In the genomic region with DNA sequence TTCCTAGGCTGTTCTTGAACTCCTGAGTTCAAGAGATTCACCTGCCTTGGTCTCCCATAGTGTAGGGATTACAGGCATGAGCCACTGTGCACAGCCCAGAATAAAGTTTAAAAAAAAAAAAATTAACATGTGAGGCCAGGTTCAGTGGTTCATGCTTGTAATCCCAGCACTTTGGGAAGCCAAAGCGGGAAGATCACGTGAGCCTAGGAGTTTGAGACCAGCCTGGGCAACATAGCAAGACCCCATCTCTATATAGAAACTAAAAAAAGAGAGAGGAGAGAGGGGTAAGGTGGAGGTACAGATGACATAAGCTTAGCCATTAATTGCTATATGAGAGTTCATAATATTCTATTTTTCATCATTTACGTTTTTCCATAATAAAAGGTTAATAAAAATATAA, we compare ENCODE assay signal across 17 cellular contexts.
"Had no signal": no experiment of that assay in that cellular context is flagged by ENCODE, and none has a peak within 500 bp of the region (broad histone marks: within the 10 kb centered on the region; RNA-seq: fewer than 3 reads in every experiment).

No MANE protein-coding gene starts in this region.

- H3K4me3 ChIP-seq: MG63 had no signal

- H3K27me3 ChIP-seq: MG63 had no signal

- H3K9ac ChIP-seq: KMS-11, SK-N-SH had no signal

- H3K9me2 ChIP-seq: SK-N-SH had no signal

- H3K27ac ChIP-seq: KMS-11 had no signal

- DNase-seq: IMR-90, MG63, NCI-H1092 treated with DMSO at 0.1 percent for 48 hours, NCI-H1436, NCI-H187, NCI-H2029, NCI-H2081 treated with DMSO at 0.1 percent for 48 hours, NCI-H2171 treated with DMSO at 0.1 percent for 48 hours, NCI-H524, NCI-H69, NCI-H774, RPMI8226, SHP77, SK-N-SH, T-helper 1 cell, T-helper 2 cell had no signal

- H3K4me2 ChIP-seq: KMS-11, SK-N-SH had no signal
